In the genomic region with DNA sequence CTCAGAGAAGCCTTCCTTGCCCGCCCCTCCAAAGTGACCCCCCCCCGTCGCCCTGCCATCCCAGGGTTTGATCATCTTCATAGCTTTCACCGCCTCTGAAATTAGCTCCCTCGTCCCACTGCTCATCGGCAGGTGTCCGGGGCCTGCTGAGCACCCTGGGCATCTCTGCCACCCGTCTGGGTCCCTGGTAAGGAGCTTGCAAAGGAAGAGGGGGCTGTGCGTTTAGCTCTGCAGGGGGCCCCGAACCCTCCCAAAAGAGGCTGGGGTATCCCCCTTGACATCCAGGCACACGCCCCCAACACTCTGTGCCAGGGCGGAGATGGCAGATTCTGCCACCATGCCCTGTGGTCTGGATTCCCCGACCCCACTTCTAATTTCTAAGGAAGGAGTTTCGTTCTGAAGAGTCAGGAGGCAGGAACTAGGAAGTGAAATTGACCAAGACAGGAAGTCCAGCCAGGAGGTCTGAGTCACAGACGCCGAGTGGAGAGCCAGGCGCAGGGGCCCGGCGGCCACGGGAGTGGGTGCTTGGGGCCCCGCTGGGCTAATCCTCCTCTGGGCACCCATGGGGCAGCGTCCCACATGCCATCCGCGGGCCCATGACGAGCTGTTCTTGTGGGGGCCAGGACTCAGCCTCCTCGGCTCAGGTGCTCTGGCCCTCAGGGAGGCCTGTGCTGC, we compare ENCODE assay signal across 8 cellular contexts.
DNase-seq lines count a peak whose midpoint lies in the region; ATAC-seq and TF ChIP-seq lines count a peak whose summit lies in the region.

No MANE protein-coding gene starts in this region.

- H3K36me3 ChIP-seq in Karpas-422 (ENCODE audit: insufficient read depth, low read length) = no peaks in the 10 kb centered on the region
- peaks cover 40% of the 10 kb centered on the region for H3K36me3 ChIP-seq in lower lobe of right lung

- peaks cover 41% of the 10 kb centered on the region for H3K4me1 Mint-ChIP-seq in activated CD8-positive, alpha-beta T cell treated with anti-CD3 and anti-CD28 coated beads, Interleukin-2, amount 10 ng/mL, durations not matched to agents 7 days and 5 days (ENCODE audit: low read depth)
- H3K4me1 Mint-ChIP-seq in activated CD8-positive, alpha-beta T cell treated with anti-CD3 and anti-CD28 coated beads for 36 hours (ENCODE audit: low read depth) = peaks cover 42% of the 10 kb centered on the region

- peaks cover 7% of the 10 kb centered on the region for H3K36me3 Mint-ChIP-seq in activated CD8-positive, alpha-beta T cell treated with anti-CD3 and anti-CD28 coated beads, Interleukin-2, amount 10 ng/mL, durations not matched to agents 7 days and 5 days (ENCODE audit: low read depth)
- H3K36me3 Mint-ChIP-seq in activated CD8-positive, alpha-beta T cell treated with anti-CD3 and anti-CD28 coated beads for 36 hours (ENCODE audit: low read depth) = peaks cover 4% of the 10 kb centered on the region

- H3K4me2 ChIP-seq in Karpas-422 (ENCODE audit: low read depth, low read length, poor library complexity, severe bottlenecking) = peak overlapping the region; percentile 80

- H3K27ac ChIP-seq in Karpas-422 (ENCODE audit: low read length) = peak overlapping the region; percentile 97
- H3K27ac ChIP-seq in lower lobe of right lung = peak overlapping the region; percentile 89

- H3K9ac ChIP-seq in Karpas-422 (ENCODE audit: low read length) = peak overlapping the region; percentile 78

- H2AFZ ChIP-seq in Karpas-422 (ENCODE audit: low read length) = no peak overlapping the region

- H4K20me1 ChIP-seq in Karpas-422 (ENCODE audit: insufficient read depth, low read depth, low read length) = no peaks in the 10 kb centered on the region

- TF ChIP-seq CTCF in activated CD8-positive, alpha-beta T cell treated with anti-CD3 and anti-CD28 coated beads for 36 hours (IDR thresholded peaks at IDR 0.05) = no peak
- TF ChIP-seq CTCF in astrocyte of the spinal cord (IDR thresholded peaks at IDR 0.05; ENCODE audit: low read depth, low read length) = no peak
- no peak for TF ChIP-seq CTCF in lower lobe of right lung (IDR thresholded peaks at IDR 0.05)

- ATAC-seq in activated CD8-positive, alpha-beta T cell treated with anti-CD3 and anti-CD28 coated beads, Interleukin-2, amount 10 ng/mL, durations not matched to agents 7 days and 5 days = no peak
- no peak for ATAC-seq in activated CD8-positive, alpha-beta T cell treated with anti-CD3 and anti-CD28 coated beads for 36 hours
- ATAC-seq in lower lobe of right lung = peak; percentile 32 to 48

- DNase-seq in activated CD8-positive, alpha-beta T cell treated with anti-CD3 and anti-CD28 coated beads, Interleukin-2, amount 10 ng/mL, durations not matched to agents 7 days and 5 days = no peak
- DNase-seq in activated CD8-positive, alpha-beta T cell treated with anti-CD3 and anti-CD28 coated beads for 36 hours = no peak
- peak; percentile 75 for DNase-seq in Karpas-422
- DNase-seq in astrocyte of the spinal cord (ENCODE audit: low read depth, low spot score) = peak; percentile 73
- peak; percentile 81 for DNase-seq in lower lobe of right lung
- no peak for DNase-seq in G401 (ENCODE audit: low spot score)
- no peak for DNase-seq in posterior vena cava (ENCODE audit: low spot score)
- no peak for DNase-seq in DMS79 (lab: John Stamatoyannopoulos, UW)

- H3K9me3 Mint-ChIP-seq in activated CD8-positive, alpha-beta T cell treated with anti-CD3 and anti-CD28 coated beads, Interleukin-2, amount 10 ng/mL, durations not matched to agents 7 days and 5 days (ENCODE audit: insufficient read depth) = no peaks in the 10 kb centered on the region
- no peaks in the 10 kb centered on the region for H3K9me3 Mint-ChIP-seq in activated CD8-positive, alpha-beta T cell treated with anti-CD3 and anti-CD28 coated beads for 36 hours

- H3K27ac Mint-ChIP-seq in activated CD8-positive, alpha-beta T cell treated with anti-CD3 and anti-CD28 coated beads, Interleukin-2, amount 10 ng/mL, durations not matched to agents 7 days and 5 days = peak overlapping the region; percentile 61
- no peak overlapping the region for H3K27ac Mint-ChIP-seq in activated CD8-positive, alpha-beta T cell treated with anti-CD3 and anti-CD28 coated beads for 36 hours

- H3K4me3 ChIP-seq in Karpas-422 (ENCODE audit: low read length) (peak overlapping the region; percentile 57; the same call in 1 of the 2 replicates), astrocyte of the spinal cord (ENCODE audit: low read depth, low read length) (no peak overlapping the region), lower lobe of right lung (peak overlapping the region; percentile 35)

- H3K9me2 ChIP-seq in Karpas-422 (replicated peaks; ENCODE audit: insufficient read depth, low read length) = no peaks in the 10 kb centered on the region

- H3K4me1 ChIP-seq in Karpas-422 (ENCODE audit: low read length) (peaks cover 81% of the 10 kb centered on the region), lower lobe of right lung (peaks cover 95% of the 10 kb centered on the region)

- H3K27me3 ChIP-seq in Karpas-422 (ENCODE audit: low read length) (no peaks in the 10 kb centered on the region), lower lobe of right lung (ENCODE audit: low read depth) (no peaks in the 10 kb centered on the region)

- peak overlapping the region; percentile 46 for H3K4me3 Mint-ChIP-seq in activated CD8-positive, alpha-beta T cell treated with anti-CD3 and anti-CD28 coated beads, Interleukin-2, amount 10 ng/mL, durations not matched to agents 7 days and 5 days
- H3K4me3 Mint-ChIP-seq in activated CD8-positive, alpha-beta T cell treated with anti-CD3 and anti-CD28 coated beads for 36 hours = no peak overlapping the region

- intact Hi-C loops in activated CD8-positive, alpha-beta T cell treated with anti-CD3 and anti-CD28 coated beads for 36 hours (cut with micrococcal nuclease) = no loop called here
- intact Hi-C loops in lower lobe of right lung (cut with DNase I) = no loop called here
- intact Hi-C loops in posterior vena cava (cut with DNase I) = no loop called here

- peaks cover 27% of the 10 kb centered on the region for H3K79me2 ChIP-seq in Karpas-422 (ENCODE audit: low read length)

- H3K9me3 ChIP-seq in Karpas-422 (ENCODE audit: low read length) (no peaks in the 10 kb centered on the region), lower lobe of right lung (no peaks in the 10 kb centered on the region)

- no peaks in the 10 kb centered on the region for H3K27me3 Mint-ChIP-seq in activated CD8-positive, alpha-beta T cell treated with anti-CD3 and anti-CD28 coated beads, Interleukin-2, amount 10 ng/mL, durations not matched to agents 7 days and 5 days (ENCODE audit: low read depth)
- H3K27me3 Mint-ChIP-seq in activated CD8-positive, alpha-beta T cell treated with anti-CD3 and anti-CD28 coated beads for 36 hours = no peaks in the 10 kb centered on the region

- CTCF ChIA-PET in activated CD8-positive, alpha-beta T cell treated with anti-CD3 and anti-CD28 coated beads, Interleukin-2, amount 10 ng/mL, durations not matched to agents 7 days and 5 days (lab: Charles Lee) = interaction anchor here (1.0 to 1.6 kb wide), 2 partner anchors 9 to 76 kb away, joined by 3 to 5 read pairs; no protein-coding TSS in a partner anchor
- CTCF ChIA-PET in activated CD8-positive, alpha-beta T cell treated with anti-CD3 and anti-CD28 coated beads for 36 hours (lab: Charles Lee) = interaction anchor here (1.0 to 2.4 kb wide), 3 partner anchors 9 to 374 kb away, joined by 3 to 9 read pairs (median 3); no protein-coding TSS in a partner anchor

- POLR2A ChIA-PET in activated CD8-positive, alpha-beta T cell treated with anti-CD3 and anti-CD28 coated beads, Interleukin-2, amount 10 ng/mL, durations not matched to agents 7 days and 5 days (lab: Charles Lee) = no interaction called here
- POLR2A ChIA-PET in activated CD8-positive, alpha-beta T cell treated with anti-CD3 and anti-CD28 coated beads for 36 hours (lab: Charles Lee) = interaction anchor here (1.0 kb wide), 1 partner anchor 17 kb away, joined by 3 read pairs; no protein-coding TSS in a partner anchor

- in situ Hi-C loops in astrocyte of the spinal cord (cut with HindIII; ENCODE audit: low sequenced_read_pairs) = no loop called here
- in situ Hi-C loops in G401 (cut with HindIII; ENCODE audit: low sequenced_read_pairs) = no loop called here

Comparison
In these comparisons a context has a peak if more than half of its experiments do, and no peak if none do; other contexts are left out.
1. ATAC-seq: peak in lower lobe of right lung (2 of 2); none in activated CD8-positive, alpha-beta T cell treated with anti-CD3 and anti-CD28 coated beads, Interleukin-2, amount 10 ng/mL, durations not matched to agents 7 days and 5 days (single experiment) and activated CD8-positive, alpha-beta T cell treated with anti-CD3 and anti-CD28 coated beads for 36 hours (single experiment).
2. DNase-seq: peak in Karpas-422 (single experiment), astrocyte of the spinal cord (single experiment) and lower lobe of right lung (single experiment); none in activated CD8-positive, alpha-beta T cell treated with anti-CD3 and anti-CD28 coated beads, Interleukin-2, amount 10 ng/mL, durations not matched to agents 7 days and 5 days (single experiment), activated CD8-positive, alpha-beta T cell treated with anti-CD3 and anti-CD28 coated beads for 36 hours (single experiment), G401 (single experiment), posterior vena cava (single experiment) and DMS79 (single experiment).